19 cellular contexts compared by ENCODE assay signal in genomic region chr15:92071030-92071644, GRCh38.
DNase-seq lines count a peak whose midpoint lies in the region; ATAC-seq, FAIRE-seq and TF ChIP-seq lines count a peak whose summit lies in the region.
"Had no signal": no experiment of that assay in that cellular context is flagged by ENCODE, and none has a peak within 500 bp of the region (broad histone marks: within the 10 kb centered on the region; RNA-seq: fewer than 3 reads in every experiment).

No MANE protein-coding gene starts in this region.

- H3K4me3 ChIP-seq in right lobe of liver (no peak overlapping the region), HepG2 (replicated peaks in 1 of 3; ENCODE audit: insufficient read depth in 1 of 3, low read depth in 2 of 3, low read length in 3 of 3) (no peak overlapping the region), K562 (no peak overlapping the region), keratinocyte (ENCODE audit: control insufficient read depth in 2 of 3, extremely low read depth in 1 of 3, insufficient read depth in 2 of 3, low read depth in 1 of 3, low read length in 3 of 3) (no peak overlapping the region)
- H3K4me3 ChIP-seq: adrenal gland, esophagus muscularis mucosa had no signal

- H3K4me2 ChIP-seq in HepG2 (ENCODE audit: low read depth, low read length), result no peak overlapping the region
- H3K4me2 ChIP-seq in K562 (ENCODE audit: insufficient read depth, low read length), result no peak overlapping the region
- no peak overlapping the region for H3K4me2 ChIP-seq in keratinocyte (ENCODE audit: control insufficient read depth, extremely low read depth, insufficient read depth, low read depth, low read length)

- intact Hi-C loops in right lobe of liver (cut with DNase I) (loop anchor here (10.0 kb wide), 3 partner anchors 216 to 366 kb away; partner anchors contain the start of gene SLCO3A1 (in 1 of the 2)), HepG2 (cut with micrococcal nuclease; ENCODE audit: unreplicated experiment) (no loop called here), K562 (cut with micrococcal nuclease) (no loop called here)

- 68% methylated on average over 5 of the region's 12 CpGs for WGBS in right lobe of liver (ENCODE audit: insufficient coverage, low coverage, low lambda C conversion rate, missing lambda C conversion rate)
- 35% methylated on average over 6 of the region's 12 CpGs for WGBS in HepG2 (ENCODE audit: low lambda C conversion rate)
- WGBS in K562 (ENCODE audit: insufficient coverage, low coverage, missing lambda C conversion rate), result under 1% methylated on average over 12 of the region's 12 CpGs

- H3K4me1 ChIP-seq in right lobe of liver (no peaks in the 10 kb centered on the region), HepG2 (ENCODE audit: insufficient read depth, low read length) (no peaks in the 10 kb centered on the region), K562 (replicated peaks in 1 of 2; ENCODE audit: control insufficient read depth in 2 of 2, insufficient read depth in 2 of 2, low read length in 2 of 2) (no peaks in the 10 kb centered on the region), keratinocyte (ENCODE audit: control insufficient read depth, extremely low read depth, insufficient read depth, low read length) (peaks cover 41% of the 10 kb centered on the region)

- H2AFZ ChIP-seq in HepG2 (ENCODE audit: low read length), result no peak overlapping the region
- H2AFZ ChIP-seq in K562 (ENCODE audit: low read depth, low read length), result no peak overlapping the region
- H2AFZ ChIP-seq in keratinocyte (ENCODE audit: control insufficient read depth, low read length), result no peak overlapping the region

- H3K79me2 ChIP-seq in HepG2 (ENCODE audit: insufficient read depth, low read length) (no peaks in the 10 kb centered on the region), K562 (ENCODE audit: control insufficient read depth, insufficient read depth, low read length) (no peaks in the 10 kb centered on the region), keratinocyte (ENCODE audit: control insufficient read depth, insufficient read depth, low read length) (peaks cover 12% of the 10 kb centered on the region)

- in situ Hi-C loops in HepG2 (cut with HindIII; ENCODE audit: extremely low pct_ligation_motif_present, low pct_unique_long_range_greater_than_20kb), result no loop called here
- in situ Hi-C loops in K562 (cut with MboI), result no loop called here

- H3K9ac ChIP-seq in HepG2 (ENCODE audit: insufficient read depth, low read depth, low read length), result no peak overlapping the region
- H3K9ac ChIP-seq in K562 (ENCODE audit: insufficient read depth in 1 of 2, low read depth in 2 of 2, low read length in 2 of 2), result no peak overlapping the region
- H3K9ac ChIP-seq in keratinocyte (ENCODE audit: control insufficient read depth, extremely low read depth, insufficient read depth, low read length), result no peak overlapping the region

- H3K27ac ChIP-seq in right lobe of liver (no peak overlapping the region), HepG2 (ENCODE audit: extremely low read length, insufficient read depth, low read length) (no peak overlapping the region), K562 (ENCODE audit: extremely low read depth, low read depth, low read length) (no peak overlapping the region), keratinocyte (ENCODE audit: control insufficient read depth, insufficient read depth, low read length) (peak overlapping the region; percentile 92)
- H3K27ac ChIP-seq: adrenal gland had no signal

- dilution Hi-C loops in keratinocyte (cut with MboI; ENCODE audit: extremely low pct_ligation_motif_present, low sequenced_read_pairs), result no loop called here

- BruUV-seq in HepG2 (replicated peaks; lab: Mats Ljungman, UMichigan) (no TSS peak), K562 (replicated peaks; lab: Mats Ljungman, UMichigan) (no TSS peak)

- DNase-seq in right lobe of liver, result peak in 1 of 3 donors; percentile 46
- DNase-seq in HepG2 (ENCODE audit: low spot score), result no peak
- DNase-seq in K562 (ENCODE audit: extremely low read depth in 1 of 4, low spot score in 3 of 4), result no peak
- no peak for DNase-seq in keratinocyte (ENCODE audit: low read depth, low spot score)
- DNase-seq in nucleus accumbens (lab: John Stamatoyannopoulos, UW), result no peak
- no peak for DNase-seq in pons (ENCODE audit: low spot score)
- DNase-seq in activated effector memory CD4-positive, alpha-beta T cell treated with anti-CD3 and anti-CD28 coated beads, Interleukin-2, amount 50 U/mL, for 16 hours, result no peak
- DNase-seq: adrenal gland; CD4-positive, CD25-positive, alpha-beta regulatory T cell; DMS153; GOT3; MM.1S; NCI-H187; NCI-H446 had no signal

- CTCF ChIA-PET in HepG2 (lab: Yijun Ruan, JAX; ENCODE audit: low intra/inter-chr PET ratio, low total read pairs), result no interaction called here
- CTCF ChIA-PET in K562 (lab: Yijun Ruan, JAX; ENCODE audit: low intra/inter-chr PET ratio), result no interaction called here

- FAIRE-seq in HepG2 (lab: Jason Lieb, UNC) (no peak), K562 (lab: Jason Lieb, UNC) (no peak), keratinocyte (lab: Jason Lieb, UNC) (no peak)
- FAIRE-seq: A204.1 had no signal

- TF ChIP-seq EP300 in HepG2 (IDR thresholded peaks at IDR 0.05; ENCODE audit: low read depth in 2 of 2, low read length in 2 of 2) (no peak), HepG2 (CRISPR knock-in tag; IDR thresholded peaks at IDR 0.05; ENCODE audit: borderline replicate concordance) (no peak), K562 (IDR thresholded peaks at IDR 0.05; ENCODE audit: low read length) (no peak)

- H3K9me1 ChIP-seq in K562 (ENCODE audit: control insufficient read depth, insufficient read depth, low read length) (no peaks in the 10 kb centered on the region), keratinocyte (ENCODE audit: control insufficient read depth, extremely low read depth, insufficient read depth, low read length) (no peaks in the 10 kb centered on the region)

- TF ChIP-seq CTCF in right lobe of liver (IDR thresholded peaks at IDR 0.05), result no peak
- no peak for TF ChIP-seq CTCF in HepG2 (CRISPR knock-in tag; IDR thresholded peaks at IDR 0.05)
- no peak for TF ChIP-seq CTCF in K562 (IDR thresholded peaks at IDR 0.05 in 2 of 3, conservative IDR thresholded peaks at IDR 0.05 in 1 of 3; ENCODE audit: insufficient read depth in 2 of 3, low read depth in 1 of 3, low read length in 3 of 3)
- no peak for TF ChIP-seq CTCF in keratinocyte (optimal IDR thresholded peaks at IDR 0.05 in 1 of 3, IDR thresholded peaks at IDR 0.05 in 1 of 3, conservative IDR thresholded peaks at IDR 0.05 in 1 of 3; ENCODE audit: extremely low read depth in 1 of 3, insufficient read depth in 2 of 3, low read length in 3 of 3)

- TF ChIP-seq RAD21 in HepG2 (CRISPR knock-in tag; IDR thresholded peaks at IDR 0.05) (no peak), K562 (CRISPR knock-in tag; conservative IDR thresholded peaks at IDR 0.05 in 1 of 2, IDR thresholded peaks at IDR 0.05 in 1 of 2) (no peak)

- H3K9me3 ChIP-seq in right lobe of liver (no peaks in the 10 kb centered on the region), HepG2 (ENCODE audit: low read length) (no peaks in the 10 kb centered on the region), K562 (replicated peaks; ENCODE audit: control insufficient read depth, insufficient read depth, low read depth, low read length) (no peaks in the 10 kb centered on the region), keratinocyte (ENCODE audit: control insufficient read depth, low read depth, low read length) (no peaks in the 10 kb centered on the region)
- H3K9me3 ChIP-seq: adrenal gland, esophagus muscularis mucosa, thoracic aorta had no signal

- ATAC-seq in right lobe of liver (peak in 3 of 4 donors; percentile 27 to 56 (median 28)), HepG2 (no peak), K562 (no peak), HG03095 (IDR thresholded peaks at IDR 0.05; ENCODE audit: unreplicated experiment) (no peak)
- ATAC-seq: stimulated activated effector memory CD8-positive, alpha-beta T cell treated with anti-CD3 and anti-CD28 coated beads, Interleukin-12 subunit alpha, Interleukin-12 subunit beta, amount 100 ng/mL, for 72 hours had no signal

- TF ChIP-seq POLR2A in right lobe of liver (IDR thresholded peaks at IDR 0.05), result no peak
- no peak for TF ChIP-seq POLR2A in HepG2 (IDR thresholded peaks at IDR 0.05; ENCODE audit: insufficient read depth in 1 of 2, low read depth in 2 of 2, low read length in 2 of 2)
- TF ChIP-seq POLR2A in K562 (conservative IDR thresholded peaks at IDR 0.05), result no peak

- no peaks in the 10 kb centered on the region for H3K36me3 ChIP-seq in right lobe of liver
- H3K36me3 ChIP-seq in HepG2 (replicated peaks in 1 of 2; ENCODE audit: control insufficient read depth in 1 of 2, insufficient read depth in 2 of 2, low read length in 2 of 2), result no peaks in the 10 kb centered on the region
- no peaks in the 10 kb centered on the region for H3K36me3 ChIP-seq in K562 (ENCODE audit: control insufficient read depth, insufficient read depth, low read length)
- no peaks in the 10 kb centered on the region for H3K36me3 ChIP-seq in keratinocyte (ENCODE audit: control insufficient read depth in 2 of 2, extremely low read depth in 1 of 2, insufficient read depth in 2 of 2, low read length in 2 of 2)
- H3K36me3 ChIP-seq: adrenal gland, esophagus muscularis mucosa, thoracic aorta had no signal

- H3K27me3 ChIP-seq in right lobe of liver (no peaks in the 10 kb centered on the region), HepG2 (ENCODE audit: control insufficient read depth in 1 of 2, insufficient read depth in 2 of 2, low read length in 2 of 2) (peaks cover 0 to 7% of the 10 kb centered on the region in 2 experiments; a peak in 2 of 5 replicates), K562 (ENCODE audit: control insufficient read depth in 2 of 2, insufficient read depth in 2 of 2, low read length in 2 of 2) (peaks cover 2 to 42% of the 10 kb centered on the region in 2 experiments; a peak in 4 of 5 replicates), keratinocyte (ENCODE audit: control insufficient read depth, extremely low read depth, insufficient read depth, low read length) (no peaks in the 10 kb centered on the region)
- H3K27me3 ChIP-seq: adrenal gland, esophagus muscularis mucosa had no signal

- POLR2A ChIA-PET in HepG2 (lab: Yijun Ruan, JAX), result no interaction called here
- POLR2A ChIA-PET in K562 (lab: Yijun Ruan, JAX), result no interaction called here

- H4K20me1 ChIP-seq in HepG2 (ENCODE audit: insufficient read depth, low read length) (no peaks in the 10 kb centered on the region), K562 (replicated peaks; ENCODE audit: control insufficient read depth, insufficient read depth, low read length) (no peaks in the 10 kb centered on the region; the same call in 1 of the 2 replicates), keratinocyte (ENCODE audit: control insufficient read depth, extremely low read depth, insufficient read depth, low read length) (no peaks in the 10 kb centered on the region)

TF ChIP-seq in HepG2, 621 proteins besides CTCF, POLR2A, EP300 and RAD21:
- no peak for TF ChIP-seq FIP1L1 (IDR thresholded peaks at IDR 0.05; ENCODE audit: borderline replicate concordance, insufficient read depth, low read depth, low read length)
- no peak for TF ChIP-seq POLR2AphosphoS2 (IDR thresholded peaks at IDR 0.05; ENCODE audit: low read depth, low read length)
- TF ChIP-seq ZSCAN12 (CRISPR knock-in tag; IDR thresholded peaks at IDR 0.05), result no peak

Comparison
In these comparisons a context has a peak if more than half of its experiments do, and no peak if none do; other contexts are left out.
1. ATAC-seq: peak in right lobe of liver (3 of 4); none in HepG2 (single experiment), K562 (single experiment) and HG03095 (single experiment).
2. intact Hi-C loops: an anchor here in right lobe of liver (10.0 kb wide); none called in HepG2 and K562.